In genomic region chr18:74066018-74066417, GRCh38 we compare ENCODE assay signal across 22 cellular contexts.
A peak's percentile ranks its signal among the peaks of the same experiment; 100 is the strongest.
DNase-seq lines count a peak whose midpoint lies in the region; ATAC-seq and TF ChIP-seq lines count a peak whose summit lies in the region.
"Had no signal": no experiment of that assay in that cellular context is flagged by ENCODE, and none has a peak within 500 bp of the region (broad histone marks: within the 10 kb centered on the region; RNA-seq: fewer than 3 reads in every experiment).

No MANE protein-coding gene starts in this region.

- no peak overlapping the region for H3K4me3 Mint-ChIP-seq in activated naive CD4-positive, alpha-beta T cell treated with anti-CD3 and anti-CD28 coated beads, Interleukin-2, amount 50 U/mL, for 24 hours
- H3K4me3 Mint-ChIP-seq in activated T-helper 1 cell treated with anti-CD3 and anti-CD28 coated beads, Interleukin-12 subunit alpha, Interleukin-12 subunit beta, Interleukin-2, Interleukin-4 antibody, amounts not matched to agents 30 ng/mL and 10 ng/mL and 1 ng/mL, durations not matched to agents 14 hours and 24 hours and 36 hours: peak overlapping the region; percentile 82
- no peak overlapping the region for H3K4me3 Mint-ChIP-seq in stimulated activated naive B cell treated with anti-CD40 and anti-IgM and Interleukin-4, amounts not matched to agents 10 μg/mL and 1 μg/mL and 100 μg/mL, for 72 hours
- H3K4me3 Mint-ChIP-seq: brain; CD8-positive, alpha-beta memory T cell; stimulated activated memory B cell treated with anti-CD40 and anti-IgM and Interleukin-4, amounts not matched to agents 10 μg/mL and 1 μg/mL and 100 μg/mL, for 72 hours had no signal

- TF ChIP-seq CTCF in OCI-LY3 (IDR thresholded peaks at IDR 0.05; ENCODE audit: low read depth, low read length): no peak

- intact Hi-C loops in activated T-helper 1 cell treated with anti-CD3 and anti-CD28 coated beads, Interleukin-12 subunit alpha, Interleukin-12 subunit beta, Interleukin-2, Interleukin-4 antibody, amounts not matched to agents 30 ng/mL and 10 ng/mL and 1 ng/mL, durations not matched to agents 14 hours and 24 hours and 36 hours (cut with micrococcal nuclease): loop anchor here (10.0 kb wide), 2 partner anchors 929 to 1149 kb away; partner anchors contain the start of gene TSHZ1

- peak overlapping the region; percentile 69 for H3K27ac Mint-ChIP-seq in activated naive CD4-positive, alpha-beta T cell treated with anti-CD3 and anti-CD28 coated beads, Interleukin-2, amount 50 U/mL, for 24 hours
- peak overlapping the region; percentile 77 for H3K27ac Mint-ChIP-seq in activated T-helper 1 cell treated with anti-CD3 and anti-CD28 coated beads, Interleukin-12 subunit alpha, Interleukin-12 subunit beta, Interleukin-2, Interleukin-4 antibody, amounts not matched to agents 30 ng/mL and 10 ng/mL and 1 ng/mL, durations not matched to agents 14 hours and 24 hours and 36 hours
- H3K27ac Mint-ChIP-seq in stimulated activated naive B cell treated with anti-CD40 and anti-IgM and Interleukin-4, amounts not matched to agents 10 μg/mL and 1 μg/mL and 100 μg/mL, for 72 hours: peak overlapping the region; percentile 70
- H3K27ac Mint-ChIP-seq: brain; CD8-positive, alpha-beta memory T cell; stimulated activated memory B cell treated with anti-CD40 and anti-IgM and Interleukin-4, amounts not matched to agents 10 μg/mL and 1 μg/mL and 100 μg/mL, for 72 hours had no signal

- no peaks in the 10 kb centered on the region for H3K79me2 ChIP-seq in OCI-LY3 (ENCODE audit: low read length)
- H3K79me2 ChIP-seq: hepatocyte had no signal

- H3K4me2 ChIP-seq in OCI-LY3 (ENCODE audit: low read length): no peak overlapping the region
- H3K4me2 ChIP-seq: hepatocyte had no signal

- no peaks in the 10 kb centered on the region for H3K9me3 ChIP-seq in OCI-LY3 (ENCODE audit: insufficient read depth, low read length)
- H3K9me3 ChIP-seq: HAP-1, mucosa of descending colon, prostate gland, thyroid gland had no signal

- peaks cover 46% of the 10 kb centered on the region for H3K4me1 ChIP-seq in OCI-LY3 (ENCODE audit: low read length)
- H3K4me1 ChIP-seq: HAP-1, prostate gland, thyroid gland had no signal

- no peaks in the 10 kb centered on the region for H3K27me3 ChIP-seq in OCI-LY3 (ENCODE audit: low read depth, low read length)
- H3K27me3 ChIP-seq: hepatocyte, thyroid gland had no signal

- H3K4me1 Mint-ChIP-seq in activated naive CD4-positive, alpha-beta T cell treated with anti-CD3 and anti-CD28 coated beads, Interleukin-2, amount 50 U/mL, for 24 hours: peaks cover 37% of the 10 kb centered on the region
- H3K4me1 Mint-ChIP-seq in activated T-helper 1 cell treated with anti-CD3 and anti-CD28 coated beads, Interleukin-12 subunit alpha, Interleukin-12 subunit beta, Interleukin-2, Interleukin-4 antibody, amounts not matched to agents 30 ng/mL and 10 ng/mL and 1 ng/mL, durations not matched to agents 14 hours and 24 hours and 36 hours (ENCODE audit: low read depth): peaks cover 50% of the 10 kb centered on the region
- peaks cover 32 to 39% of the 10 kb centered on the region in 2 donors for H3K4me1 Mint-ChIP-seq in stimulated activated naive B cell treated with anti-CD40 and anti-IgM and Interleukin-4, amounts not matched to agents 10 μg/mL and 1 μg/mL and 100 μg/mL, for 72 hours

- no peaks in the 10 kb centered on the region for H3K27me3 Mint-ChIP-seq in activated naive CD4-positive, alpha-beta T cell treated with anti-CD3 and anti-CD28 coated beads, Interleukin-2, amount 50 U/mL, for 24 hours
- H3K27me3 Mint-ChIP-seq in activated T-helper 1 cell treated with anti-CD3 and anti-CD28 coated beads, Interleukin-12 subunit alpha, Interleukin-12 subunit beta, Interleukin-2, Interleukin-4 antibody, amounts not matched to agents 30 ng/mL and 10 ng/mL and 1 ng/mL, durations not matched to agents 14 hours and 24 hours and 36 hours (ENCODE audit: insufficient read depth): no peaks in the 10 kb centered on the region
- no peaks in the 10 kb centered on the region for H3K27me3 Mint-ChIP-seq in stimulated activated naive B cell treated with anti-CD40 and anti-IgM and Interleukin-4, amounts not matched to agents 10 μg/mL and 1 μg/mL and 100 μg/mL, for 72 hours

- H3K27ac ChIP-seq in OCI-LY3 (ENCODE audit: low read length): no peak overlapping the region
- H3K27ac ChIP-seq: hepatocyte, prostate gland, SK-N-MC, thyroid gland had no signal

- no peak overlapping the region for H3K9ac ChIP-seq in OCI-LY3 (ENCODE audit: low read length)

- H3K36me3 ChIP-seq in OCI-LY3 (replicated peaks; ENCODE audit: low read depth, low read length): no peaks in the 10 kb centered on the region
- H3K36me3 ChIP-seq: HAP-1, prostate gland, thyroid gland had no signal

- H3K36me3 Mint-ChIP-seq in activated naive CD4-positive, alpha-beta T cell treated with anti-CD3 and anti-CD28 coated beads, Interleukin-2, amount 50 U/mL, for 24 hours: no peaks in the 10 kb centered on the region
- H3K36me3 Mint-ChIP-seq in activated T-helper 1 cell treated with anti-CD3 and anti-CD28 coated beads, Interleukin-12 subunit alpha, Interleukin-12 subunit beta, Interleukin-2, Interleukin-4 antibody, amounts not matched to agents 30 ng/mL and 10 ng/mL and 1 ng/mL, durations not matched to agents 14 hours and 24 hours and 36 hours (ENCODE audit: low read depth): peaks cover 7% of the 10 kb centered on the region
- H3K36me3 Mint-ChIP-seq in stimulated activated naive B cell treated with anti-CD40 and anti-IgM and Interleukin-4, amounts not matched to agents 10 μg/mL and 1 μg/mL and 100 μg/mL, for 72 hours: no peaks in the 10 kb centered on the region
- H3K36me3 Mint-ChIP-seq: brain; CD8-positive, alpha-beta memory T cell; stimulated activated memory B cell treated with anti-CD40 and anti-IgM and Interleukin-4, amounts not matched to agents 10 μg/mL and 1 μg/mL and 100 μg/mL, for 72 hours had no signal

- H2AFZ ChIP-seq in OCI-LY3 (ENCODE audit: low read depth, low read length): 0 out of 2 replicates have a peak overlapping the region, but pooled peaks have one; percentile 12
- H2AFZ ChIP-seq: hepatocyte had no signal

- DNase-seq in activated naive CD4-positive, alpha-beta T cell (lab: John Stamatoyannopoulos, UW): no peak
- no peak for DNase-seq in activated T-helper 1 cell treated with anti-CD3 and anti-CD28 coated beads, Interleukin-12 subunit alpha, Interleukin-12 subunit beta, Interleukin-2, Interleukin-4 antibody, amounts not matched to agents 30 ng/mL and 10 ng/mL and 1 ng/mL, durations not matched to agents 14 hours and 24 hours and 36 hours (ENCODE audit: low spot score)
- no peak for DNase-seq in stimulated activated naive B cell treated with anti-CD40 and anti-IgM and Interleukin-4, amounts not matched to agents 10 μg/mL and 1 μg/mL and 100 μg/mL, for 72 hours
- DNase-seq in DMS153 treated with DMSO at 0.1 percent for 48 hours (lab: John Stamatoyannopoulos, UW; ENCODE audit: unreplicated experiment) (no peak), NCI-H2196 (lab: John Stamatoyannopoulos, UW; ENCODE audit: unreplicated experiment) (no peak)
- DNase-seq: CD8-positive, alpha-beta memory T cell; effector memory CD4-positive, alpha-beta T cell; foreskin melanocyte; KBM-7; MM.1S; mucosa of descending colon; NCI-H2107; RPMI8226; thyroid gland had no signal

- no peak overlapping the region for H3K4me3 ChIP-seq in OCI-LY3 (ENCODE audit: low read length)
- H3K4me3 ChIP-seq: HAP-1, hepatocyte, mucosa of descending colon, prostate gland, SK-N-MC, thyroid gland had no signal

- H4K20me1 ChIP-seq in OCI-LY3 (ENCODE audit: insufficient read depth, low read length): no peaks in the 10 kb centered on the region

- ATAC-seq in stimulated activated naive B cell treated with anti-CD40 and anti-IgM and Interleukin-4, amounts not matched to agents 10 μg/mL and 1 μg/mL and 100 μg/mL, for 72 hours (replicated peaks): no peak
- ATAC-seq: mucosa of descending colon; stimulated activated memory B cell treated with anti-CD40 and anti-IgM and Interleukin-4, amounts not matched to agents 10 μg/mL and 1 μg/mL and 100 μg/mL, for 72 hours had no signal

- H3K9me3 Mint-ChIP-seq in activated naive CD4-positive, alpha-beta T cell treated with anti-CD3 and anti-CD28 coated beads, Interleukin-2, amount 50 U/mL, for 24 hours: no peaks in the 10 kb centered on the region
- no peaks in the 10 kb centered on the region for H3K9me3 Mint-ChIP-seq in activated T-helper 1 cell treated with anti-CD3 and anti-CD28 coated beads, Interleukin-12 subunit alpha, Interleukin-12 subunit beta, Interleukin-2, Interleukin-4 antibody, amounts not matched to agents 30 ng/mL and 10 ng/mL and 1 ng/mL, durations not matched to agents 14 hours and 24 hours and 36 hours
- peaks cover 2 to 4% of the 10 kb centered on the region in 2 donors for H3K9me3 Mint-ChIP-seq in stimulated activated naive B cell treated with anti-CD40 and anti-IgM and Interleukin-4, amounts not matched to agents 10 μg/mL and 1 μg/mL and 100 μg/mL, for 72 hours
- H3K9me3 Mint-ChIP-seq: brain; CD8-positive, alpha-beta memory T cell; stimulated activated memory B cell treated with anti-CD40 and anti-IgM and Interleukin-4, amounts not matched to agents 10 μg/mL and 1 μg/mL and 100 μg/mL, for 72 hours had no signal
